Comparison of ENCODE assay signal across 23 cellular contexts in the genomic region with DNA sequence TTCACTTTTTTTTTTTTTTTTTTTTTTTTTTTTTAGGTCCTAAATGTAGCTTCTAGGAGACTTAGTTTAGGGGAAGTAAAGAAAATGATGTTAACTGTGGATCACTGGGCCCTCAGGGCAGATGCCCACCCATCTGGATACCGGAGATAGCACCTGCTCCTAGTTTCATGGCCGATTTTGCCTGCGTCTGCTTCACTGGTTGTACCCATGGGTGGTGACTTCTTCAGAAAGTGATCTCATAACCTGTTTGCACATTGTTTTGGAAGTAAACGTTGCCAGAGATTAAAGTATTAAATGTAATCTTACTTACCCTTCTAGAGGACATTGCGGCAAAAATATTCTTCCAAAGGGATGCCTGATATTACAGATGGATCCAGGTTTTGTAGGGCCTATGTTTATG.
"Had no signal": no experiment of that assay in that cellular context is flagged by ENCODE, and none has a peak within 500 bp of the region (broad histone marks: within the 10 kb centered on the region; RNA-seq: fewer than 3 reads in every experiment).

No MANE protein-coding gene starts in this region.

- H3K4me1 ChIP-seq: adrenal gland, body of pancreas, colonic mucosa, lower lobe of right lung, right lobe of liver, uterus had no signal

- DNase-seq: activated CD4-positive, alpha-beta T cell treated with anti-CD3 and anti-CD28 coated beads for 4 hours; activated CD4-positive, alpha-beta T cell treated with anti-CD3 and anti-CD28 coated beads, Interleukin-2, amount 50 U/mL, for 4 hours; activated naive CD4-positive, alpha-beta T cell; activated T-cell treated with anti-CD3 and anti-CD28 coated beads for 4 hours; cerebellar nuclear complex; colonic mucosa; dorsolateral prefrontal cortex; effector memory CD8-positive, alpha-beta T cell; erythroblast; foreskin keratinocyte; mesendoderm; natural killer cell; posterior cingulate gyrus; right lobe of liver; stimulated activated CD4-positive, alpha-beta T cell treated with anti-CD3 and anti-CD28 coated beads, Interleukin-4, amount 100 ng/mL, for 1 hour; T-helper 9 cell; uterus had no signal

- H3K36me3 ChIP-seq: adrenal gland, colonic mucosa, left lung, lower lobe of right lung, right lobe of liver, uterus had no signal

- ATAC-seq: body of pancreas; effector memory CD8-positive, alpha-beta T cell; natural killer cell had no signal

- H3K4me3 ChIP-seq: adrenal gland, body of pancreas, colonic mucosa, dorsolateral prefrontal cortex, left lung, lower lobe of right lung, right lobe of liver, skin epidermis, uterus had no signal

- H3K27ac ChIP-seq: adrenal gland, body of pancreas, colonic mucosa, dorsolateral prefrontal cortex, lower lobe of right lung, right lobe of liver, uterus, VCaP had no signal

- H3K9me3 ChIP-seq: adrenal gland, body of pancreas, colonic mucosa, left lung, lower lobe of right lung, right lobe of liver, uterus had no signal

- H3K27me3 ChIP-seq: adrenal gland, body of pancreas, colonic mucosa, dorsolateral prefrontal cortex, foreskin keratinocyte, left lung, right lobe of liver, uterus had no signal
